23 cellular contexts compared by ENCODE assay signal in genomic region chr2:46157072-46157965, GRCh38.
DNase-seq lines count a peak whose midpoint lies in the region; ATAC-seq and TF ChIP-seq lines count a peak whose summit lies in the region.
"Had no signal": no experiment of that assay in that cellular context is flagged by ENCODE, and none has a peak within 500 bp of the region (broad histone marks: within the 10 kb centered on the region; RNA-seq: fewer than 3 reads in every experiment).

No MANE protein-coding gene starts in this region.

- H3K4me1 Mint-ChIP-seq in stimulated activated effector memory CD8-positive, alpha-beta T cell treated with anti-CD3 and anti-CD28 coated beads, Interleukin-12 subunit alpha, Interleukin-12 subunit beta, amount 100 ng/mL, for 72 hours, result peaks cover 14% of the 10 kb centered on the region
- H3K4me1 Mint-ChIP-seq: immature natural killer cell had no signal

- no peaks in the 10 kb centered on the region for H3K36me3 ChIP-seq in ascending aorta

- H3K4me3 Mint-ChIP-seq in stimulated activated effector memory CD8-positive, alpha-beta T cell treated with anti-CD3 and anti-CD28 coated beads, Interleukin-12 subunit alpha, Interleukin-12 subunit beta, amount 100 ng/mL, for 72 hours, result no peak overlapping the region
- H3K4me3 Mint-ChIP-seq: activated T-cell treated with anti-CD3 and anti-CD28 coated beads, Interleukin-2, amount 50 U/mL, for 24 hours; immature natural killer cell; natural killer cell had no signal

- intact Hi-C loops in ascending aorta (cut with DNase I), result no loop called here
- intact Hi-C loops in right cardiac atrium (cut with DNase I), result no loop called here

- peaks cover 76% of the 10 kb centered on the region for H3K36me3 Mint-ChIP-seq in stimulated activated effector memory CD8-positive, alpha-beta T cell treated with anti-CD3 and anti-CD28 coated beads, Interleukin-12 subunit alpha, Interleukin-12 subunit beta, amount 100 ng/mL, for 72 hours
- H3K36me3 Mint-ChIP-seq: natural killer cell had no signal

- DNase-seq in ascending aorta (ENCODE audit: low spot score in 2 of 2) (no peak), fibroblast of villous mesenchyme (ENCODE audit: low read depth) (peak; percentile 37), right cardiac atrium (peak; percentile 31 to 73 (median 69)), T-helper 2 cell (no peak), GM20000 (ENCODE audit: low spot score) (no peak)
- no peak for DNase-seq in stimulated activated effector memory CD8-positive, alpha-beta T cell treated with anti-CD3 and anti-CD28 coated beads, Interleukin-12 subunit alpha, Interleukin-12 subunit beta, amount 100 ng/mL, for 72 hours (ENCODE audit: low spot score in 2 of 2)
- no peak for DNase-seq in stimulated activated CD4-positive, alpha-beta T cell treated with anti-CD3 and anti-CD28 coated beads, Interleukin-4, amount 100 ng/mL, for 1 hour
- DNase-seq: activated naive CD4-positive, alpha-beta T cell; activated T-cell treated with anti-CD3 and anti-CD28 coated beads, Interleukin-2, amount 50 U/mL, for 24 hours; effector memory CD4-positive, alpha-beta T cell; immature natural killer cell; natural killer cell; NCI-H1105; NCI-H187 treated with DMSO at 0.1 percent for 48 hours; NCI-H2171 treated with DMSO at 0.1 percent for 48 hours; NCI-H524 treated with DMSO at 0.1 percent for 48 hours; Peyer's patch; SJCRH30; T-helper 1 cell had no signal

- H3K4me3 ChIP-seq in ascending aorta, result no peak overlapping the region
- H3K4me3 ChIP-seq in fibroblast of villous mesenchyme (ENCODE audit: low read depth, low read length), result no peak overlapping the region
- no peak overlapping the region for H3K4me3 ChIP-seq in right cardiac atrium (ENCODE audit: low read length)
- H3K4me3 ChIP-seq: Peyer's patch, SJCRH30 had no signal

- H3K9me3 ChIP-seq in ascending aorta (no peaks in the 10 kb centered on the region), right cardiac atrium (ENCODE audit: control insufficient read depth, low read length) (no peaks in the 10 kb centered on the region)
- H3K9me3 ChIP-seq: Peyer's patch, SJCRH30 had no signal

- peak overlapping the region; percentile 36 for H3K27ac Mint-ChIP-seq in stimulated activated effector memory CD8-positive, alpha-beta T cell treated with anti-CD3 and anti-CD28 coated beads, Interleukin-12 subunit alpha, Interleukin-12 subunit beta, amount 100 ng/mL, for 72 hours
- H3K27ac Mint-ChIP-seq: activated T-cell treated with anti-CD3 and anti-CD28 coated beads, Interleukin-2, amount 50 U/mL, for 24 hours; natural killer cell had no signal

- H3K4me1 ChIP-seq in ascending aorta, result peaks cover 12 to 23% of the 10 kb centered on the region in 2 donors
- H3K4me1 ChIP-seq in right cardiac atrium (ENCODE audit: control insufficient read depth, insufficient read depth, low read length), result peaks cover 16% of the 10 kb centered on the region
- H3K4me1 ChIP-seq: Peyer's patch, SJCRH30 had no signal

- no peaks in the 10 kb centered on the region for H3K9me3 Mint-ChIP-seq in stimulated activated effector memory CD8-positive, alpha-beta T cell treated with anti-CD3 and anti-CD28 coated beads, Interleukin-12 subunit alpha, Interleukin-12 subunit beta, amount 100 ng/mL, for 72 hours
- H3K9me3 Mint-ChIP-seq: activated T-cell treated with anti-CD3 and anti-CD28 coated beads, Interleukin-2, amount 50 U/mL, for 24 hours; immature natural killer cell; natural killer cell had no signal

- H3K27ac ChIP-seq in ascending aorta (peak overlapping the region; percentile 49 to 68), right cardiac atrium (ENCODE audit: low read length) (peak overlapping the region; percentile 9)
- H3K27ac ChIP-seq: brain microvascular endothelial cell, C4-2B, Peyer's patch, SJCRH30 had no signal

- peak; percentile 78 to 88 for ATAC-seq in right cardiac atrium
- no peak for ATAC-seq in stimulated activated effector memory CD8-positive, alpha-beta T cell treated with anti-CD3 and anti-CD28 coated beads, Interleukin-12 subunit alpha, Interleukin-12 subunit beta, amount 100 ng/mL, for 72 hours
- ATAC-seq: esophagus mucosa, HCT116, natural killer cell had no signal

- no peaks in the 10 kb centered on the region for H3K27me3 ChIP-seq in ascending aorta
- no peaks in the 10 kb centered on the region for H3K27me3 ChIP-seq in right cardiac atrium (ENCODE audit: control insufficient read depth, insufficient read depth)
- H3K27me3 ChIP-seq: brain microvascular endothelial cell, Peyer's patch, SJCRH30 had no signal

- TF ChIP-seq CTCF in ascending aorta (IDR thresholded peaks at IDR 0.05) (no peak), fibroblast of villous mesenchyme (IDR thresholded peaks at IDR 0.05; ENCODE audit: insufficient read depth, low read depth, low read length) (no peak), GM20000 (IDR thresholded peaks at IDR 0.05; ENCODE audit: extremely low read depth, missing control alignments) (no peak)

- 53% methylated on average over 9 of the region's 9 CpGs for WGBS in right cardiac atrium

Comparison
In these comparisons a context has a peak if more than half of its experiments do, and no peak if none do; other contexts are left out.
1. DNase-seq: peak in fibroblast of villous mesenchyme (single experiment) and right cardiac atrium (3 of 3); none in ascending aorta (0 of 2), stimulated activated effector memory CD8-positive, alpha-beta T cell treated with anti-CD3 and anti-CD28 coated beads, Interleukin-12 subunit alpha, Interleukin-12 subunit beta, amount 100 ng/mL, for 72 hours (0 of 2), T-helper 2 cell (0 of 5), stimulated activated CD4-positive, alpha-beta T cell treated with anti-CD3 and anti-CD28 coated beads, Interleukin-4, amount 100 ng/mL, for 1 hour (single experiment) and GM20000 (single experiment).